In genomic region chr19:17615889-17616685, GRCh38 we compare ENCODE assay signal across 11 cellular contexts.
DNase-seq lines count a peak whose midpoint lies in the region; ATAC-seq and TF ChIP-seq lines count a peak whose summit lies in the region.
"Had no signal": no experiment of that assay in that cellular context is flagged by ENCODE, and none has a peak within 500 bp of the region (broad histone marks: within the 10 kb centered on the region; RNA-seq: fewer than 3 reads in every experiment).

No MANE protein-coding gene starts in this region.

- POLR2A ChIA-PET in PC-9 (lab: Charles Lee; ENCODE audit: unreplicated experiment), result no interaction called here

- BruUV-seq in PC-9 (replicated peaks; lab: Mats Ljungman, UMichigan), result no TSS peak

- H3K9me3 Mint-ChIP-seq in GM23338, result no peaks in the 10 kb centered on the region
- H3K9me3 Mint-ChIP-seq: central memory CD8-positive, alpha-beta T cell had no signal

- no peak overlapping the region for H3K27ac Mint-ChIP-seq in GM23338

- CTCF ChIA-PET in PC-9 (lab: Charles Lee), result no interaction called here

- peaks cover 6% of the 10 kb centered on the region; the same call in 2 of the 3 replicates for H3K4me1 Mint-ChIP-seq in GM23338
- H3K4me1 Mint-ChIP-seq: central memory CD8-positive, alpha-beta T cell had no signal

- H3K4me2 ChIP-seq in GM23338 (peak overlapping the region; percentile 88), PC-9 (peak overlapping the region; percentile 51), skeletal muscle satellite cell (ENCODE audit: low read length) (peak overlapping the region; percentile 44)

- TF ChIP-seq CTCF in GM23338 (conservative IDR thresholded peaks at IDR 0.05; ENCODE audit: low read depth in 2 of 2) (no peak), PC-9 (conservative IDR thresholded peaks at IDR 0.05) (no peak)

- H3K9me3 ChIP-seq in PC-9 (ENCODE audit: insufficient read depth, low read depth) (no peaks in the 10 kb centered on the region), skeletal muscle satellite cell (replicated peaks; ENCODE audit: low read length) (no peaks in the 10 kb centered on the region)
- H3K9me3 ChIP-seq: sigmoid colon had no signal

- H2AFZ ChIP-seq in GM23338 (no peak overlapping the region), PC-9 (no peak overlapping the region)

- no peaks in the 10 kb centered on the region; the same call in 1 of the 2 replicates for H3F3A ChIP-seq in GM23338 (replicated peaks; ENCODE audit: low read depth)
- no peaks in the 10 kb centered on the region for H3F3A ChIP-seq in PC-9 (ENCODE audit: insufficient read depth, low read depth)

- peaks cover 2% of the 10 kb centered on the region; the same call in 1 of the 2 replicates for H3K4me1 ChIP-seq in GM23338 (ENCODE audit: insufficient read depth)
- H3K4me1 ChIP-seq in PC-9 (replicated peaks; ENCODE audit: insufficient read depth), result no peaks in the 10 kb centered on the region
- H3K4me1 ChIP-seq in skeletal muscle satellite cell (ENCODE audit: control insufficient read depth, insufficient read depth, low read length), result no peaks in the 10 kb centered on the region

- no peaks in the 10 kb centered on the region for H3K9me2 ChIP-seq in GM23338 (ENCODE audit: insufficient read depth)
- no peaks in the 10 kb centered on the region for H3K9me2 ChIP-seq in PC-9 (ENCODE audit: insufficient read depth)

- H3K9ac ChIP-seq in skeletal muscle satellite cell (ENCODE audit: low read depth, low read length), result no peak overlapping the region

- H3K4me3 ChIP-seq in GM23338 (peak overlapping the region; percentile 73), PC-9 (no peak overlapping the region), skeletal muscle satellite cell (ENCODE audit: low read length) (no peak overlapping the region)

- H3K27me3 Mint-ChIP-seq in GM23338 (ENCODE audit: insufficient read depth, low read depth, poor library complexity), result peaks cover 4% of the 10 kb centered on the region

- H3K27me3 ChIP-seq in GM23338 (ENCODE audit: insufficient read depth), result no peaks in the 10 kb centered on the region
- peaks cover 14% of the 10 kb centered on the region; the same call in 1 of the 2 replicates for H3K27me3 ChIP-seq in PC-9 (ENCODE audit: insufficient read depth, low read depth)
- peaks cover 30% of the 10 kb centered on the region for H3K27me3 ChIP-seq in skeletal muscle satellite cell (ENCODE audit: control insufficient read depth, insufficient read depth, low read length)

- intact Hi-C loops in PC-9 (cut with micrococcal nuclease; ENCODE audit: unreplicated experiment), result no loop called here

- peak; percentile 43 for ATAC-seq in GM23338

- H4K20me1 ChIP-seq in GM23338 (replicated peaks; ENCODE audit: insufficient read depth) (no peaks in the 10 kb centered on the region), PC-9 (ENCODE audit: insufficient read depth) (no peaks in the 10 kb centered on the region)

- H3K79me2 ChIP-seq in GM23338 (replicated peaks; ENCODE audit: insufficient read depth) (no peaks in the 10 kb centered on the region), PC-9 (ENCODE audit: low read depth) (no peaks in the 10 kb centered on the region)

- peaks cover 42% of the 10 kb centered on the region for H3K36me3 Mint-ChIP-seq in GM23338 (ENCODE audit: low read depth)

- H3K4me3 Mint-ChIP-seq in GM23338, result no peak overlapping the region
- H3K4me3 Mint-ChIP-seq: central memory CD8-positive, alpha-beta T cell had no signal

- DNase-seq in GM23338 (ENCODE audit: low spot score) (peak; percentile 66), PC-9 (no peak), hepatic stellate cell (ENCODE audit: low spot score) (peak; percentile 28), GDM1 (lab: John Stamatoyannopoulos, UW) (no peak), NCI-H69 (lab: John Stamatoyannopoulos, UW) (no peak)
- no peak for DNase-seq in activated CD4-positive, CD25-positive, alpha-beta regulatory T cell treated with anti-CD3 and anti-CD28 coated beads, Interleukin-2, amount 50 U/mL, for 72 hours
- DNase-seq: islet precursor cell, NCI-H2171 treated with DMSO at 0.1 percent for 48 hours, sigmoid colon had no signal

- H3K27ac ChIP-seq in GM23338 (ENCODE audit: low read depth) (peak overlapping the region; percentile 84), PC-9 (no peak overlapping the region)
- H3K27ac ChIP-seq: sigmoid colon had no signal

- H3K36me3 ChIP-seq in GM23338 (ENCODE audit: insufficient read depth) (no peaks in the 10 kb centered on the region; the same call in 1 of the 2 replicates), PC-9 (ENCODE audit: low read depth) (no peaks in the 10 kb centered on the region), skeletal muscle satellite cell (ENCODE audit: insufficient read depth, low read length) (no peaks in the 10 kb centered on the region)
- H3K36me3 ChIP-seq: sigmoid colon had no signal

TF ChIP-seq in GM23338, 12 proteins besides CTCF, POLR2A, EP300 and RAD21 (continues in another document):
- TF ChIP-seq STAT1 (IDR thresholded peaks at IDR 0.05; ENCODE audit: unreplicated experiment) (no peak), REST (IDR thresholded peaks at IDR 0.05; ENCODE audit: unreplicated experiment) (no peak), EZH2phosphoT487 (IDR thresholded peaks at IDR 0.05; ENCODE audit: unreplicated experiment) (no peak), ZNF114 (CRISPR knock-in tag; IDR thresholded peaks at IDR 0.05) (no peak), CREB1 (CRISPR knock-in tag; IDR thresholded peaks at IDR 0.05; ENCODE audit: low read depth) (no peak), ZNF331 (CRISPR knock-in tag; IDR thresholded peaks at IDR 0.05; ENCODE audit: low read depth) (no peak), JUNB (IDR thresholded peaks at IDR 0.05; ENCODE audit: unreplicated experiment) (no peak)

Comparison
In these comparisons a context has a peak if more than half of its experiments do, and no peak if none do; other contexts are left out.
1. DNase-seq: peak in GM23338 (single experiment) and hepatic stellate cell (single experiment); none in PC-9 (0 of 2), GDM1 (single experiment), NCI-H69 (single experiment) and activated CD4-positive, CD25-positive, alpha-beta regulatory T cell treated with anti-CD3 and anti-CD28 coated beads, Interleukin-2, amount 50 U/mL, for 72 hours (single experiment).
2. Peak in every context shown above with its lines, with median percentiles within 50 percentile points of each other: H3K4me2 ChIP-seq.